Comparison of ENCODE assay signal across 1 cellular context in the genomic region with DNA sequence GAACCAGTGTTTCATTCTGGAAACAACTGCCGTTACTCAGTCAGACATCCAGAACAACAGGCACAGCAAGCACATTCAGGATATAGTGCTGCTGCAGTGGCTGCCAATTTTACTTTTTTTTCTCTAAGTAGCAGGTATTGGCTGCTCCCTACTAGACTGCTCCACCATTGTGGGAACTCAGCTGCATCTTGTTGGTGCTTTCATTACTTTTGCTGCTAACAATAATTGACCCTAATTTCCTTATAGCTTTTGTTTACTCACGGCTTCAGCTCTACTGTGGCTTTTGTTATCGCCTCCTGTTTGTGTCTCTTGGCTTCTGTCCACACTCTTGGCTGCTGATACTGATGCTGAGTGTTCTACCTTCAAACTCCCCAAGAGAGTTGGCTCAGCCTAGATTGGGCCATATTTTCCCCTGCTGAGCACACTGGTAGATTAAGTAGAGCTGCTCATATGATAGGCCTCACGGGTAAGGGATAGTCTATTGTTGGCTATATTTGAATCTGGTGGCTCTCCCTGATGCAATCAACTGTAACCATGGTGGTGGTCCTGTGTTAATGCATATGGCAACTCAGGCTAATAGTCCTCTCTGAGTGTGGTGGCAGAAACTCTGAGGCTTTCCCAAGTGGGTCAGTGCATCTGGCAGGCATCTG.
TF ChIP-seq lines count a peak whose summit lies in the region.

No MANE protein-coding gene starts in this region.

TF ChIP-seq in K562, 482 proteins besides CTCF, POLR2A, EP300 and RAD21 (continued from another document and continues in another):
- TF ChIP-seq, protein P1, sequence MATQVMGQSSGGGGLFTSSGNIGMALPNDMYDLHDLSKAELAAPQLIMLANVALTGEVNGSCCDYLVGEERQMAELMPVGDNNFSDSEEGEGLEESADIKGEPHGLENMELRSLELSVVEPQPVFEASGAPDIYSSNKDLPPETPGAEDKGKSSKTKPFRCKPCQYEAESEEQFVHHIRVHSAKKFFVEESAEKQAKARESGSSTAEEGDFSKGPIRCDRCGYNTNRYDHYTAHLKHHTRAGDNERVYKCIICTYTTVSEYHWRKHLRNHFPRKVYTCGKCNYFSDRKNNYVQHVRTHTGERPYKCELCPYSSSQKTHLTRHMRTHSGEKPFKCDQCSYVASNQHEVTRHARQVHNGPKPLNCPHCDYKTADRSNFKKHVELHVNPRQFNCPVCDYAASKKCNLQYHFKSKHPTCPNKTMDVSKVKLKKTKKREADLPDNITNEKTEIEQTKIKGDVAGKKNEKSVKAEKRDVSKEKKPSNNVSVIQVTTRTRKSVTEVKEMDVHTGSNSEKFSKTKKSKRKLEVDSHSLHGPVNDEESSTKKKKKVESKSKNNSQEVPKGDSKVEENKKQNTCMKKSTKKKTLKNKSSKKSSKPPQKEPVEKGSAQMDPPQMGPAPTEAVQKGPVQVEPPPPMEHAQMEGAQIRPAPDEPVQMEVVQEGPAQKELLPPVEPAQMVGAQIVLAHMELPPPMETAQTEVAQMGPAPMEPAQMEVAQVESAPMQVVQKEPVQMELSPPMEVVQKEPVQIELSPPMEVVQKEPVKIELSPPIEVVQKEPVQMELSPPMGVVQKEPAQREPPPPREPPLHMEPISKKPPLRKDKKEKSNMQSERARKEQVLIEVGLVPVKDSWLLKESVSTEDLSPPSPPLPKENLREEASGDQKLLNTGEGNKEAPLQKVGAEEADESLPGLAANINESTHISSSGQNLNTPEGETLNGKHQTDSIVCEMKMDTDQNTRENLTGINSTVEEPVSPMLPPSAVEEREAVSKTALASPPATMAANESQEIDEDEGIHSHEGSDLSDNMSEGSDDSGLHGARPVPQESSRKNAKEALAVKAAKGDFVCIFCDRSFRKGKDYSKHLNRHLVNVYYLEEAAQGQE (CRISPR knock-in tag; IDR thresholded peaks at IDR 0.05; ENCODE audit: low read depth): no peak
- TF ChIP-seq JUND (IDR thresholded peaks at IDR 0.05; ENCODE audit: borderline replicate concordance, low read depth, low read length) (no peak), JUND (tag; IDR thresholded peaks at IDR 0.05; ENCODE audit: borderline replicate concordance, low read depth, low read length) (no peak), MEF2A (IDR thresholded peaks at IDR 0.05; ENCODE audit: control insufficient read depth, low read depth, low read length) (no peak), SPI1 (IDR thresholded peaks at IDR 0.05; ENCODE audit: borderline replicate concordance, low read depth, low read length) (no peak), SP1 (CRISPR knock-in tag; IDR thresholded peaks at IDR 0.05) (no peak), MEIS2 (IDR thresholded peaks at IDR 0.05; ENCODE audit: partially characterized antibody) (no peak), RUNX1 (IDR thresholded peaks at IDR 0.05; ENCODE audit: low read depth) (no peak), ZBED1 (IDR thresholded peaks at IDR 0.05) (no peak), ARHGAP35 (IDR thresholded peaks at IDR 0.05; ENCODE audit: partially characterized antibody) (no peak), ATF7 (IDR thresholded peaks at IDR 0.05) (peak; percentile 61; the same call in 1 of the 2 replicates), PHB (CRISPR knock-in tag; IDR thresholded peaks at IDR 0.05) (no peak), SMAD4 (CRISPR knock-in tag; conservative IDR thresholded peaks at IDR 0.05) (no peak), MYNN (IDR thresholded peaks at IDR 0.05) (no peak), MYNN (CRISPR knock-in tag; IDR thresholded peaks at IDR 0.05) (no peak), BRD4 (IDR thresholded peaks at IDR 0.05) (no peak), GTF2F1 (IDR thresholded peaks at IDR 0.05; ENCODE audit: low read depth, low read length) (no peak), ZKSCAN1 (IDR thresholded peaks at IDR 0.05; ENCODE audit: low read depth, low read length) (no peak), CEBPG (CRISPR knock-in tag; IDR thresholded peaks at IDR 0.05) (peak; percentile 87), CEBPG (tag; conservative IDR thresholded peaks at IDR 0.05 in 1 of 2, IDR thresholded peaks at IDR 0.05 in 1 of 2) (peak; percentile 32 to 91; a peak in 2 of 4 replicates), HCFC1 (IDR thresholded peaks at IDR 0.05; ENCODE audit: low read depth, low read length) (no peak), RHOXF2B (CRISPR knock-in tag; conservative IDR thresholded peaks at IDR 0.05) (no peak), KDM2B (CRISPR knock-in tag; IDR thresholded peaks at IDR 0.05) (no peak), NFIC (IDR thresholded peaks at IDR 0.05) (peak; percentile 73), PRMT5 (CRISPR knock-in tag; IDR thresholded peaks at IDR 0.05) (no peak), BRCA1 (IDR thresholded peaks at IDR 0.05) (no peak), BRCA1 (CRISPR knock-in tag; IDR thresholded peaks at IDR 0.05) (no peak), ZBTB8A (IDR thresholded peaks at IDR 0.05; ENCODE audit: partially characterized antibody) (no peak), ZNF830 (CRISPR knock-in tag; IDR thresholded peaks at IDR 0.05) (no peak), DMBX1 (CRISPR knock-in tag; IDR thresholded peaks at IDR 0.05; ENCODE audit: borderline replicate concordance) (no peak)
- TF ChIP-seq, protein P2, sequence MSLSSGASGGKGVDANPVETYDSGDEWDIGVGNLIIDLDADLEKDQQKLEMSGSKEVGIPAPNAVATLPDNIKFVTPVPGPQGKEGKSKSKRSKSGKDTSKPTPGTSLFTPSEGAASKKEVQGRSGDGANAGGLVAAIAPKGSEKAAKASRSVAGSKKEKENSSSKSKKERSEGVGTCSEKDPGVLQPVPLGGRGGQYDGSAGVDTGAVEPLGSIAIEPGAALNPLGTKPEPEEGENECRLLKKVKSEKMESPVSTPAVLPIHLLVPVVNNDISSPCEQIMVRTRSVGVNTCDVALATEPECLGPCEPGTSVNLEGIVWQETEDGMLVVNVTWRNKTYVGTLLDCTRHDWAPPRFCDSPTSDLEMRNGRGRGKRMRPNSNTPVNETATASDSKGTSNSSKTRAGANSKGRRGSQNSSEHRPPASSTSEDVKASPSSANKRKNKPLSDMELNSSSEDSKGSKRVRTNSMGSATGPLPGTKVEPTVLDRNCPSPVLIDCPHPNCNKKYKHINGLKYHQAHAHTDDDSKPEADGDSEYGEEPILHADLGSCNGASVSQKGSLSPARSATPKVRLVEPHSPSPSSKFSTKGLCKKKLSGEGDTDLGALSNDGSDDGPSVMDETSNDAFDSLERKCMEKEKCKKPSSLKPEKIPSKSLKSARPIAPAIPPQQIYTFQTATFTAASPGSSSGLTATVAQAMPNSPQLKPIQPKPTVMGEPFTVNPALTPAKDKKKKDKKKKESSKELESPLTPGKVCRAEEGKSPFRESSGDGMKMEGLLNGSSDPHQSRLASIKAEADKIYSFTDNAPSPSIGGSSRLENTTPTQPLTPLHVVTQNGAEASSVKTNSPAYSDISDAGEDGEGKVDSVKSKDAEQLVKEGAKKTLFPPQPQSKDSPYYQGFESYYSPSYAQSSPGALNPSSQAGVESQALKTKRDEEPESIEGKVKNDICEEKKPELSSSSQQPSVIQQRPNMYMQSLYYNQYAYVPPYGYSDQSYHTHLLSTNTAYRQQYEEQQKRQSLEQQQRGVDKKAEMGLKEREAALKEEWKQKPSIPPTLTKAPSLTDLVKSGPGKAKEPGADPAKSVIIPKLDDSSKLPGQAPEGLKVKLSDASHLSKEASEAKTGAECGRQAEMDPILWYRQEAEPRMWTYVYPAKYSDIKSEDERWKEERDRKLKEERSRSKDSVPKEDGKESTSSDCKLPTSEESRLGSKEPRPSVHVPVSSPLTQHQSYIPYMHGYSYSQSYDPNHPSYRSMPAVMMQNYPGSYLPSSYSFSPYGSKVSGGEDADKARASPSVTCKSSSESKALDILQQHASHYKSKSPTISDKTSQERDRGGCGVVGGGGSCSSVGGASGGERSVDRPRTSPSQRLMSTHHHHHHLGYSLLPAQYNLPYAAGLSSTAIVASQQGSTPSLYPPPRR (CRISPR knock-in tag; IDR thresholded peaks at IDR 0.05; ENCODE audit: borderline replicate concordance): no peak
- TF ChIP-seq, protein P3, sequence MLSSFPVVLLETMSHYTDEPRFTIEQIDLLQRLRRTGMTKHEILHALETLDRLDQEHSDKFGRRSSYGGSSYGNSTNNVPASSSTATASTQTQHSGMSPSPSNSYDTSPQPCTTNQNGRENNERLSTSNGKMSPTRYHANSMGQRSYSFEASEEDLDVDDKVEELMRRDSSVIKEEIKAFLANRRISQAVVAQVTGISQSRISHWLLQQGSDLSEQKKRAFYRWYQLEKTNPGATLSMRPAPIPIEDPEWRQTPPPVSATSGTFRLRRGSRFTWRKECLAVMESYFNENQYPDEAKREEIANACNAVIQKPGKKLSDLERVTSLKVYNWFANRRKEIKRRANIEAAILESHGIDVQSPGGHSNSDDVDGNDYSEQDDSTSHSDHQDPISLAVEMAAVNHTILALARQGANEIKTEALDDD (IDR thresholded peaks at IDR 0.05): 0 out of 2 replicates have a peak, but pooled peaks have one; percentile 17
- TF ChIP-seq, protein P4, sequence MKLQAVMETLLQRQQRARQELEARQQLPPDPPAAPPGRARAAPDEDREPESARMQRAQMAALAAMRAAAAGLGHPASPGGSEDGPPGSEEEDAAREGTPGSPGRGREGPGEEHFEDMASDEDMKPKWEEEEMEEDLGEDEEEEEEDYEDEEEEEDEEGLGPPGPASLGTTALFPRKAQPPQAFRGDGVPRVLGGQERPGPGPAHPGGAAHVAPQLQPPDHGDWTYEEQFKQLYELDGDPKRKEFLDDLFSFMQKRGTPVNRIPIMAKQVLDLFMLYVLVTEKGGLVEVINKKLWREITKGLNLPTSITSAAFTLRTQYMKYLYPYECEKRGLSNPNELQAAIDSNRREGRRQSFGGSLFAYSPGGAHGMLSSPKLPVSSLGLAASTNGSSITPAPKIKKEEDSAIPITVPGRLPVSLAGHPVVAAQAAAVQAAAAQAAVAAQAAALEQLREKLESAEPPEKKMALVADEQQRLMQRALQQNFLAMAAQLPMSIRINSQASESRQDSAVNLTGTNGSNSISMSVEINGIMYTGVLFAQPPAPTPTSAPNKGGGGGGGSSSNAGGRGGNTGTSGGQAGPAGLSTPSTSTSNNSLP (IDR thresholded peaks at IDR 0.05; ENCODE audit: borderline replicate concordance, low read depth, low read length): no peak
- TF ChIP-seq, protein P5, sequence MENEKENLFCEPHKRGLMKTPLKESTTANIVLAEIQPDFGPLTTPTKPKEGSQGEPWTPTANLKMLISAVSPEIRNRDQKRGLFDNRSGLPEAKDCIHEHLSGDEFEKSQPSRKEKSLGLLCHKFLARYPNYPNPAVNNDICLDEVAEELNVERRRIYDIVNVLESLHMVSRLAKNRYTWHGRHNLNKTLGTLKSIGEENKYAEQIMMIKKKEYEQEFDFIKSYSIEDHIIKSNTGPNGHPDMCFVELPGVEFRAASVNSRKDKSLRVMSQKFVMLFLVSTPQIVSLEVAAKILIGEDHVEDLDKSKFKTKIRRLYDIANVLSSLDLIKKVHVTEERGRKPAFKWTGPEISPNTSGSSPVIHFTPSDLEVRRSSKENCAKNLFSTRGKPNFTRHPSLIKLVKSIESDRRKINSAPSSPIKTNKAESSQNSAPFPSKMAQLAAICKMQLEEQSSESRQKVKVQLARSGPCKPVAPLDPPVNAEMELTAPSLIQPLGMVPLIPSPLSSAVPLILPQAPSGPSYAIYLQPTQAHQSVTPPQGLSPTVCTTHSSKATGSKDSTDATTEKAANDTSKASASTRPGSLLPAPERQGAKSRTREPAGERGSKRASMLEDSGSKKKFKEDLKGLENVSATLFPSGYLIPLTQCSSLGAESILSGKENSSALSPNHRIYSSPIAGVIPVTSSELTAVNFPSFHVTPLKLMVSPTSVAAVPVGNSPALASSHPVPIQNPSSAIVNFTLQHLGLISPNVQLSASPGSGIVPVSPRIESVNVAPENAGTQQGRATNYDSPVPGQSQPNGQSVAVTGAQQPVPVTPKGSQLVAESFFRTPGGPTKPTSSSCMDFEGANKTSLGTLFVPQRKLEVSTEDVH (IDR thresholded peaks at IDR 0.05; ENCODE audit: low read depth, partially characterized antibody): no peak
- TF ChIP-seq, protein P6, sequence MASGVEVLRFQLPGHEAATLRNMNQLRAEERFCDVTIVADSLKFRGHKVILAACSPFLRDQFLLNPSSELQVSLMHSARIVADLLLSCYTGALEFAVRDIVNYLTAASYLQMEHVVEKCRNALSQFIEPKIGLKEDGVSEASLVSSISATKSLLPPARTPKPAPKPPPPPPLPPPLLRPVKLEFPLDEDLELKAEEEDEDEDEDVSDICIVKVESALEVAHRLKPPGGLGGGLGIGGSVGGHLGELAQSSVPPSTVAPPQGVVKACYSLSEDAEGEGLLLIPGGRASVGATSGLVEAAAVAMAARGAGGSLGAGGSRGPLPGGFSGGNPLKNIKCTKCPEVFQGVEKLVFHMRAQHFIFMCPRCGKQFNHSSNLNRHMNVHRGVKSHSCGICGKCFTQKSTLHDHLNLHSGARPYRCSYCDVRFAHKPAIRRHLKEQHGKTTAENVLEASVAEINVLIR (CRISPR knock-in tag; IDR thresholded peaks at IDR 0.05): no peak
- TF ChIP-seq, protein P7, sequence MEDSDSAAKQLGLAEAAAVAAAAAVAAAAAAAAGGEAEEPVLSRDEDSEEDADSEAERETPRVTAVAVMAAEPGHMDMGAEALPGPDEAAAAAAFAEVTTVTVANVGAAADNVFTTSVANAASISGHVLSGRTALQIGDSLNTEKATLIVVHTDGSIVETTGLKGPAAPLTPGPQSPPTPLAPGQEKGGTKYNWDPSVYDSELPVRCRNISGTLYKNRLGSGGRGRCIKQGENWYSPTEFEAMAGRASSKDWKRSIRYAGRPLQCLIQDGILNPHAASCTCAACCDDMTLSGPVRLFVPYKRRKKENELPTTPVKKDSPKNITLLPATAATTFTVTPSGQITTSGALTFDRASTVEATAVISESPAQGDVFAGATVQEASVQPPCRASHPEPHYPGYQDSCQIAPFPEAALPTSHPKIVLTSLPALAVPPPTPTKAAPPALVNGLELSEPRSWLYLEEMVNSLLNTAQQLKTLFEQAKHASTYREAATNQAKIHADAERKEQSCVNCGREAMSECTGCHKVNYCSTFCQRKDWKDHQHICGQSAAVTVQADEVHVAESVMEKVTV (CRISPR knock-in tag; IDR thresholded peaks at IDR 0.05): no peak
